In the genomic region with DNA sequence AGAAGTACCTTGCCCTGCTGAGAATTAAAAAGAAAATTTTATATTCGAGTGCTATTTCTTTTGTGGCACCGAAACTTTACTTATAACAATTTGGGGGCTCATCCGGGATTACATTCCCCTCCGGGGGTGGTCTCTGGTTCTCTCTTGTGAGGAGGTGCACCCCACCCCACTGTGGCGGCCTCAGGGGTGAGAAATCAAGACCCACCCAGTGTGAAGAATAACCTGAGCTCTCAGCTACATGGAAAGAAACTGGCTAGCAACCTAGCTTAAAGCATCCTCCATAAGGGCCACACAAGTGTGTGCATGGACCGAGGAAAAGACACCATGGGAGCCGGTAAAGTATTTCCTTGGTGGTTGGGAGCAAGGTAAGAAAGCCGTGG, we compare ENCODE assay signal across 1 cellular context.
TF ChIP-seq lines count a peak whose summit lies in the region.

No MANE protein-coding gene starts in this region.

TF ChIP-seq in A549, 52 proteins besides CTCF, POLR2A, EP300 and RAD21 (continued from another document):
- TF ChIP-seq HMGXB4 (CRISPR knock-in tag; IDR thresholded peaks at IDR 0.05; ENCODE audit: borderline replicate concordance): no peak
- TF ChIP-seq, protein P1, sequence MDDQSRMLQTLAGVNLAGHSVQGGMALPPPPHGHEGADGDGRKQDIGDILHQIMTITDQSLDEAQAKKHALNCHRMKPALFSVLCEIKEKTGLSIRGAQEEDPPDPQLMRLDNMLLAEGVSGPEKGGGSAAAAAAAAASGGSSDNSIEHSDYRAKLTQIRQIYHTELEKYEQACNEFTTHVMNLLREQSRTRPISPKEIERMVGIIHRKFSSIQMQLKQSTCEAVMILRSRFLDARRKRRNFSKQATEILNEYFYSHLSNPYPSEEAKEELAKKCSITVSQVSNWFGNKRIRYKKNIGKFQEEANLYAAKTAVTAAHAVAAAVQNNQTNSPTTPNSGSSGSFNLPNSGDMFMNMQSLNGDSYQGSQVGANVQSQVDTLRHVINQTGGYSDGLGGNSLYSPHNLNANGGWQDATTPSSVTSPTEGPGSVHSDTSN (IDR thresholded peaks at IDR 0.05): no peak
TF ChIP-seq in A549: peak in this region for 0.
